10 cellular contexts compared by ENCODE assay signal in the genomic region with DNA sequence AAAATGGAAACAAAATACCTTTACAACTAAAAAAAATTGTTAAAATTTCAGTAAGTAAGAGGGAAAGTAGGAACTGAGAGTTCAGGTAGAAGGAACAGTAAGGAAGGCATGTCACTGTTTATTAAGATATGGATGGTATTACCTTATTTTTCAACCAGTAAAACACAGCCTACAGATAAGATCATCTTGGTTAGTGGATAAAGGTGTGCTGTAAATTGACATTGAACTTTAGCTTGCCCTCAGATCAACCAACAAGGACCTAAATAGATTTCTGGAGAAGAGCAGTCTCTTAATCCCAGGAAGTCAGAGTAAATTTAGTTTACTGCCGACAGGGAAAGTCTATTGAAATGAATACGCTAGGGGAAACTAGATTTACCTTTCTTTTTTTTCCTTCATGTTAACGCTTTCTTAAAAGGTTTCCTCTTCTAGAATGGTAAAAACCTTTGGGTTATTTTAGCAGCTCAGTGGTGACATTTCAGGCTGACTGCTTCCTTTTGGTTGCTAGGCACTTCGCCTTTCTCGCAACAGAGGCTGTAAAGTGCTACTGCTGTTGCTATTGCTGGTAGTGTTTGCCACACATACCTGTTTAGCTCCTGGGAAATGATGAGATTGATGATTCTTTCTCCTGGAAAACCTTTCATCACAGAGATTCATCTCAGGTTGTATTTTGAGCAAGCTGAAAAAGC. TPM values are rescaled to one million over a fixed set of nuclear protein-coding genes. Genes with fewer than 3 reads are reported as not detected.
DNase-seq lines count a peak whose midpoint lies in the region; ATAC-seq, FAIRE-seq and TF ChIP-seq lines count a peak whose summit lies in the region.
"Had no signal": no experiment of that assay in that cellular context is flagged by ENCODE, and none has a peak within 500 bp of the region (broad histone marks: within the 10 kb centered on the region; RNA-seq: fewer than 3 reads in every experiment).

No MANE protein-coding gene starts in this region.

- H3K4me3 ChIP-seq in neural cell (ENCODE audit: low read length) = peak overlapping the region; percentile 51
- H3K4me3 ChIP-seq: gastrocnemius medialis had no signal

- peak; percentile 11 for DNase-seq in activated naive CD8-positive, alpha-beta T cell treated with anti-CD3 and anti-CD28 coated beads for 36 hours
- DNase-seq in urothelium cell line (ENCODE audit: low spot score) (no peak), mesenteric fat pad (ENCODE audit: low spot score) (no peak), OCI-M2 (lab: John Stamatoyannopoulos, UW; ENCODE audit: unreplicated experiment) (no peak), globus pallidus (ENCODE audit: low spot score) (no peak)
- DNase-seq: gastrocnemius medialis, HCEC 1CT had no signal

- no peak for FAIRE-seq in urothelium cell line (lab: Jason Lieb, UNC)

- H3K9me3 Mint-ChIP-seq in activated naive CD8-positive, alpha-beta T cell treated with anti-CD3 and anti-CD28 coated beads for 36 hours = peaks cover 8% of the 10 kb centered on the region

- H3K9me2 ChIP-seq in neural cell (ENCODE audit: insufficient read depth, low read length) = no peaks in the 10 kb centered on the region

- H3K4me1 Mint-ChIP-seq in activated naive CD8-positive, alpha-beta T cell treated with anti-CD3 and anti-CD28 coated beads for 36 hours = peaks cover 56% of the 10 kb centered on the region

- H3K27ac ChIP-seq in neural cell (ENCODE audit: low read length) = peak overlapping the region; percentile 58
- H3K27ac ChIP-seq: gastrocnemius medialis had no signal

- peaks cover 7% of the 10 kb centered on the region for H3K79me2 ChIP-seq in neural cell (replicated peaks; ENCODE audit: insufficient read depth, low read length)

- TF ChIP-seq RAD21 in neural cell (conservative IDR thresholded peaks at IDR 0.05) = no peak

- H3K36me3 ChIP-seq in neural cell (ENCODE audit: insufficient read depth, low read length) = no peaks in the 10 kb centered on the region
- H3K36me3 ChIP-seq: gastrocnemius medialis had no signal

- no peaks in the 10 kb centered on the region for H3F3A ChIP-seq in neural cell (ENCODE audit: insufficient read depth, low read length, poor library complexity, severe bottlenecking)

- H3K9me3 ChIP-seq in neural cell (ENCODE audit: low read length) = no peaks in the 10 kb centered on the region
- H3K9me3 ChIP-seq: gastrocnemius medialis had no signal

- ATAC-seq in GM18870 (IDR thresholded peaks at IDR 0.05; ENCODE audit: unreplicated experiment) (peak; percentile 63), HG03060 (IDR thresholded peaks at IDR 0.05; ENCODE audit: low read depth, unreplicated experiment) (peak; percentile 65)

- peak overlapping the region; percentile 31 for H3K4me2 ChIP-seq in neural cell (ENCODE audit: low read length)

- TF ChIP-seq EP300 in neural cell (conservative IDR thresholded peaks at IDR 0.05; ENCODE audit: poor library complexity, severe bottlenecking) = peak; percentile 47

- no peak for TF ChIP-seq CTCF in neural cell (IDR thresholded peaks at IDR 0.05; ENCODE audit: poor library complexity, severe bottlenecking)

- H2AFZ ChIP-seq in neural cell (ENCODE audit: low read depth, low read length) = no peak overlapping the region

- peak overlapping the region; percentile 46 for H3K4me3 Mint-ChIP-seq in activated naive CD8-positive, alpha-beta T cell treated with anti-CD3 and anti-CD28 coated beads for 36 hours

- no peaks in the 10 kb centered on the region for H3K27me3 ChIP-seq in neural cell (ENCODE audit: insufficient read depth, low read depth, low read length)
- H3K27me3 ChIP-seq: gastrocnemius medialis had no signal

- peak overlapping the region; percentile 70 for H3K27ac Mint-ChIP-seq in activated naive CD8-positive, alpha-beta T cell treated with anti-CD3 and anti-CD28 coated beads for 36 hours

- no peaks in the 10 kb centered on the region for H4K20me1 ChIP-seq in neural cell (ENCODE audit: insufficient read depth)

- no peaks in the 10 kb centered on the region for H3K27me3 Mint-ChIP-seq in activated naive CD8-positive, alpha-beta T cell treated with anti-CD3 and anti-CD28 coated beads for 36 hours

- H3K36me3 Mint-ChIP-seq in activated naive CD8-positive, alpha-beta T cell treated with anti-CD3 and anti-CD28 coated beads for 36 hours = peaks cover 26% of the 10 kb centered on the region

- peak overlapping the region; percentile 40 for H3K9ac ChIP-seq in neural cell (ENCODE audit: low read length)

TF ChIP-seq in neural cell, 6 proteins besides CTCF, POLR2A, EP300 and RAD21:
- TF ChIP-seq POLR2AphosphoS5 (IDR thresholded peaks at IDR 0.05) (peak; percentile 70), TAF1 (IDR thresholded peaks at IDR 0.05; ENCODE audit: low read depth) (no peak)
- TF ChIP-seq, protein P1, sequence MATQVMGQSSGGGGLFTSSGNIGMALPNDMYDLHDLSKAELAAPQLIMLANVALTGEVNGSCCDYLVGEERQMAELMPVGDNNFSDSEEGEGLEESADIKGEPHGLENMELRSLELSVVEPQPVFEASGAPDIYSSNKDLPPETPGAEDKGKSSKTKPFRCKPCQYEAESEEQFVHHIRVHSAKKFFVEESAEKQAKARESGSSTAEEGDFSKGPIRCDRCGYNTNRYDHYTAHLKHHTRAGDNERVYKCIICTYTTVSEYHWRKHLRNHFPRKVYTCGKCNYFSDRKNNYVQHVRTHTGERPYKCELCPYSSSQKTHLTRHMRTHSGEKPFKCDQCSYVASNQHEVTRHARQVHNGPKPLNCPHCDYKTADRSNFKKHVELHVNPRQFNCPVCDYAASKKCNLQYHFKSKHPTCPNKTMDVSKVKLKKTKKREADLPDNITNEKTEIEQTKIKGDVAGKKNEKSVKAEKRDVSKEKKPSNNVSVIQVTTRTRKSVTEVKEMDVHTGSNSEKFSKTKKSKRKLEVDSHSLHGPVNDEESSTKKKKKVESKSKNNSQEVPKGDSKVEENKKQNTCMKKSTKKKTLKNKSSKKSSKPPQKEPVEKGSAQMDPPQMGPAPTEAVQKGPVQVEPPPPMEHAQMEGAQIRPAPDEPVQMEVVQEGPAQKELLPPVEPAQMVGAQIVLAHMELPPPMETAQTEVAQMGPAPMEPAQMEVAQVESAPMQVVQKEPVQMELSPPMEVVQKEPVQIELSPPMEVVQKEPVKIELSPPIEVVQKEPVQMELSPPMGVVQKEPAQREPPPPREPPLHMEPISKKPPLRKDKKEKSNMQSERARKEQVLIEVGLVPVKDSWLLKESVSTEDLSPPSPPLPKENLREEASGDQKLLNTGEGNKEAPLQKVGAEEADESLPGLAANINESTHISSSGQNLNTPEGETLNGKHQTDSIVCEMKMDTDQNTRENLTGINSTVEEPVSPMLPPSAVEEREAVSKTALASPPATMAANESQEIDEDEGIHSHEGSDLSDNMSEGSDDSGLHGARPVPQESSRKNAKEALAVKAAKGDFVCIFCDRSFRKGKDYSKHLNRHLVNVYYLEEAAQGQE (IDR thresholded peaks at IDR 0.05; ENCODE audit: borderline replicate concordance) = no peak

RNA-seq across cellular contexts. Expression of a gene that starts 12.9 kb away (rescaled TPM):
- total RNA-seq in activated naive CD8-positive, alpha-beta T cell treated with anti-CD3 and anti-CD28 coated beads for 36 hours = 10 to 100 TPM; 16.2 to 17.0 TPM
- polyA plus RNA-seq in neural cell = 52.5 and 58.7 TPM in 2 replicates
- 90.8 and 108 TPM in 2 replicates for polyA minus RNA-seq in neural cell
- total RNA-seq in mesenteric fat pad = 8.4 TPM

RNA-seq across cellular contexts. Expression of a gene that starts 13.2 kb away (rescaled TPM):
- total RNA-seq in activated naive CD8-positive, alpha-beta T cell treated with anti-CD3 and anti-CD28 coated beads for 36 hours = 10 to 100 TPM; 51.8 to 54.8 TPM
- polyA plus RNA-seq in neural cell = 29.3 and 32.0 TPM in 2 replicates
- 26.5 and 31.4 TPM in 2 replicates for polyA minus RNA-seq in neural cell
- 2.1 TPM for total RNA-seq in mesenteric fat pad

Comparison
In these comparisons a context has a peak if more than half of its experiments do, and no peak if none do; other contexts are left out.
1. RNA of a gene that starts 13.2 kb away (total RNA-seq): 51.8 to 54.8 TPM in activated naive CD8-positive, alpha-beta T cell treated with anti-CD3 and anti-CD28 coated beads for 36 hours; 2.1 TPM in mesenteric fat pad (single experiment); every median in the first group is over 10 times any median in the second.